In genomic region chr18:77080283-77080682, GRCh38 we compare ENCODE assay signal across 10 cellular contexts. TPM values are rescaled to one million over a fixed set of nuclear protein-coding genes. Genes with fewer than 3 reads are reported as not detected.
DNase-seq lines count a peak whose midpoint lies in the region; ATAC-seq and FAIRE-seq lines count a peak whose summit lies in the region.
"Had no signal": no experiment of that assay in that cellular context is flagged by ENCODE, and none has a peak within 500 bp of the region (broad histone marks: within the 10 kb centered on the region; RNA-seq: fewer than 3 reads in every experiment).

No MANE protein-coding gene starts in this region.

- H3K9me3 Mint-ChIP-seq in activated T-cell treated with anti-CD3 and anti-CD28 coated beads, Interleukin-2, amount 50 U/mL, for 24 hours = no peaks in the 10 kb centered on the region

- H3K9me3 ChIP-seq in small intestine (ENCODE audit: control insufficient read depth, low read depth) = no peaks in the 10 kb centered on the region

- H3K27me3 ChIP-seq in small intestine (ENCODE audit: control insufficient read depth in 2 of 2, insufficient read depth in 2 of 2, low read length in 2 of 2) = no peaks in the 10 kb centered on the region

- H3K27ac ChIP-seq in small intestine (ENCODE audit: low read depth in 1 of 2, low read length in 1 of 2) = no peak overlapping the region

- no peaks in the 10 kb centered on the region for H3K4me1 ChIP-seq in small intestine (ENCODE audit: control insufficient read depth in 2 of 2, insufficient read depth in 1 of 2, low read depth in 1 of 2, low read length in 1 of 2)

- H3K4me3 ChIP-seq in small intestine (ENCODE audit: low read depth in 1 of 2, low read length in 2 of 2) = no peak overlapping the region

- 59 to 67% (median 67%) methylated on average over 9 of the region's 9 CpGs for WGBS in small intestine, 3 donors

- no peaks in the 10 kb centered on the region for H3K36me3 ChIP-seq in small intestine (ENCODE audit: control insufficient read depth in 2 of 2, insufficient read depth in 2 of 2, low read length in 2 of 2)

- peak overlapping the region; percentile 25 for H3K4me3 Mint-ChIP-seq in activated T-cell treated with anti-CD3 and anti-CD28 coated beads, Interleukin-2, amount 50 U/mL, for 24 hours
- H3K4me3 Mint-ChIP-seq: brain had no signal

- no peak for FAIRE-seq in small intestine (lab: Jason Lieb, UNC)

- H3K4me1 Mint-ChIP-seq in activated T-cell treated with anti-CD3 and anti-CD28 coated beads, Interleukin-2, amount 50 U/mL, for 24 hours (ENCODE audit: low read depth) = peaks cover 81% of the 10 kb centered on the region

- peaks cover 47% of the 10 kb centered on the region for H3K36me3 Mint-ChIP-seq in activated T-cell treated with anti-CD3 and anti-CD28 coated beads, Interleukin-2, amount 50 U/mL, for 24 hours (ENCODE audit: low read depth)

- DNase-seq in CD1c-positive myeloid dendritic cell (ENCODE audit: extremely low spot score) = peak; percentile 58
- no peak for DNase-seq in activated T-cell treated with anti-CD3 and anti-CD28 coated beads, Interleukin-2, amount 50 U/mL, for 24 hours
- DNase-seq in HK-2 (ENCODE audit: unreplicated experiment) = no peak
- no peak for DNase-seq in cerebellar nuclear complex (lab: John Stamatoyannopoulos, UW)
- DNase-seq in small intestine = no peak
- DNase-seq in NCI-H187 (lab: John Stamatoyannopoulos, UW) = no peak
- DNase-seq: DMS79 treated with DMSO at 0.1 percent for 48 hours had no signal

- peak; percentile 70 for ATAC-seq in GM19351 (IDR thresholded peaks at IDR 0.05; ENCODE audit: unreplicated experiment)
- ATAC-seq in HG03139 (IDR thresholded peaks at IDR 0.05; ENCODE audit: unreplicated experiment) = peak; percentile 83

- H3K27me3 Mint-ChIP-seq in activated T-cell treated with anti-CD3 and anti-CD28 coated beads, Interleukin-2, amount 50 U/mL, for 24 hours = no peaks in the 10 kb centered on the region
- H3K27me3 Mint-ChIP-seq: brain had no signal

- H3K27ac Mint-ChIP-seq in activated T-cell treated with anti-CD3 and anti-CD28 coated beads, Interleukin-2, amount 50 U/mL, for 24 hours = peak overlapping the region; percentile 52
- H3K27ac Mint-ChIP-seq: brain had no signal

RNA-seq across cellular contexts. Expression of gene MBP, which starts 52.3 kb away (rescaled TPM):
- polyA plus RNA-seq in small intestine = 10 to 100 TPM; 14.3 to 25.1 (median 20.8) TPM
